In genomic region chr20:25987073-25987927, GRCh38 we compare ENCODE assay signal across 8 cellular contexts.
DNase-seq lines count a peak whose midpoint lies in the region; ATAC-seq, FAIRE-seq and TF ChIP-seq lines count a peak whose summit lies in the region.

No MANE protein-coding gene starts in this region.

- peak overlapping the region in 1 of 2 experiments; percentile 39; a peak in 2 of 4 replicates for H3K4me3 ChIP-seq in SK-N-SH (ENCODE audit: low read depth in 2 of 2, low read length in 1 of 2)
- peak overlapping the region; percentile 32 to 62 for H3K4me3 ChIP-seq in ascending aorta
- peak overlapping the region in 1 of 2 donors; percentile 44 for H3K4me3 ChIP-seq in kidney (ENCODE audit: low read length in 2 of 2)

- H2AFZ ChIP-seq in SK-N-SH (ENCODE audit: low read depth): peak overlapping the region; percentile 51; the same call in 1 of the 2 replicates

- POLR2A ChIA-PET in SK-N-SH (lab: Yijun Ruan, JAX): no interaction called here

- TF ChIP-seq RAD21 in SK-N-SH (IDR thresholded peaks at IDR 0.05; ENCODE audit: low read length): no peak

- no peak for FAIRE-seq in kidney (lab: Jason Lieb, UNC)

- peak; percentile 84 for ATAC-seq in HG03159 (IDR thresholded peaks at IDR 0.05; ENCODE audit: unreplicated experiment)

- TF ChIP-seq CTCF in SK-N-SH (IDR thresholded peaks at IDR 0.05) (peak; percentile 37; the same call in 1 of the 2 replicates), ascending aorta (IDR thresholded peaks at IDR 0.05) (peak in 2 of 3 experiments; percentile 33 to 41), kidney (IDR thresholded peaks at IDR 0.05; ENCODE audit: borderline replicate concordance, extremely low read depth, insufficient read depth) (no peak)

- H3K9ac ChIP-seq in SK-N-SH (no peak overlapping the region), kidney (ENCODE audit: low read length in 2 of 2) (no peak overlapping the region)

- H3K4me1 ChIP-seq in SK-N-SH (ENCODE audit: control insufficient read depth in 1 of 2, insufficient read depth in 2 of 2, low read depth in 1 of 2, low read length in 1 of 2) (peaks cover 0 to 8% of the 10 kb centered on the region in 2 experiments; a peak in 1 of 4 replicates), ascending aorta (no peaks in the 10 kb centered on the region), kidney (ENCODE audit: control insufficient read depth in 1 of 2, insufficient read depth in 1 of 2, low read depth in 1 of 2, low read length in 2 of 2) (no peaks in the 10 kb centered on the region)

- no peaks in the 10 kb centered on the region for H3K9me3 ChIP-seq in SK-N-SH
- H3K9me3 ChIP-seq in ascending aorta: no peaks in the 10 kb centered on the region
- no peaks in the 10 kb centered on the region for H3K9me3 ChIP-seq in kidney (ENCODE audit: control insufficient read depth in 1 of 2, low read length in 2 of 2)

- no peaks in the 10 kb centered on the region for H3K27me3 ChIP-seq in SK-N-SH (ENCODE audit: insufficient read depth)
- no peaks in the 10 kb centered on the region for H3K27me3 ChIP-seq in ascending aorta

- H4K20me1 ChIP-seq in SK-N-SH (ENCODE audit: insufficient read depth): no peaks in the 10 kb centered on the region

- peak overlapping the region; percentile 47; the same call in 1 of the 2 replicates for H3K4me2 ChIP-seq in SK-N-SH

- CTCF ChIA-PET in SK-N-SH (lab: Yijun Ruan, JAX): interaction anchor here (1.4 kb wide), 1 partner anchor 18 kb away, joined by 4 read pairs; no protein-coding TSS in a partner anchor

- H3K79me2 ChIP-seq in SK-N-SH (ENCODE audit: insufficient read depth): no peaks in the 10 kb centered on the region

- H3F3A ChIP-seq in SK-N-SH (replicated peaks; ENCODE audit: insufficient read depth): no peaks in the 10 kb centered on the region

- H3K36me3 ChIP-seq in SK-N-SH (replicated peaks in 1 of 2; ENCODE audit: control insufficient read depth in 1 of 2, insufficient read depth in 2 of 2, low read length in 1 of 2) (no peaks in the 10 kb centered on the region), ascending aorta (no peaks in the 10 kb centered on the region), kidney (ENCODE audit: control insufficient read depth in 1 of 2, insufficient read depth in 2 of 2, low read length in 2 of 2) (no peaks in the 10 kb centered on the region)

- H3K27ac ChIP-seq in SK-N-SH (ENCODE audit: low read depth in 2 of 2, low read length in 1 of 2) (no peak overlapping the region), ascending aorta (no peak overlapping the region), kidney (ENCODE audit: low read depth in 2 of 2, low read length in 2 of 2) (no peak overlapping the region)

- intact Hi-C loops in ascending aorta (cut with DNase I) (loop anchor here (5.0 kb wide), 1 partner anchor 290 kb away; the partner anchor contains the start of gene ZNF337), kidney (cut with DNase I) (no loop called here)

- TF ChIP-seq EP300 in SK-N-SH (IDR thresholded peaks at IDR 0.05; ENCODE audit: borderline replicate concordance in 1 of 2, low read depth in 1 of 2, low read length in 1 of 2): no peak

- no peaks in the 10 kb centered on the region for H3K9me2 ChIP-seq in SK-N-SH

- DNase-seq in NCI-H82 (lab: John Stamatoyannopoulos, UW) (peak; percentile 69), NCI-H82 treated with DMSO at 0.1 percent for 48 hours (lab: John Stamatoyannopoulos, UW; ENCODE audit: unreplicated experiment) (no peak), SK-N-SH (peak; percentile 74), ascending aorta (ENCODE audit: low spot score in 2 of 2) (no peak), kidney (peak; percentile 79), OCI-M2 (lab: John Stamatoyannopoulos, UW; ENCODE audit: unreplicated experiment) (no peak)
- DNase-seq in stimulated activated CD4-positive, alpha-beta T cell treated with anti-CD3 and anti-CD28 coated beads, TNF-alpha, amount 100 ng/mL, for 1 hour (ENCODE audit: low read depth in 3 of 3, low spot score in 1 of 3): peak; percentile 18 to 44 (median 28)

- WGBS in SK-N-SH (ENCODE audit: low lambda C conversion rate): 32% methylated on average over 17 of the region's 46 CpGs

TF ChIP-seq in SK-N-SH, 30 proteins besides CTCF, POLR2A, EP300 and RAD21:
- TF ChIP-seq TEAD4 (IDR thresholded peaks at IDR 0.05; ENCODE audit: borderline replicate concordance, insufficient read depth) (no peak), NRF1 (IDR thresholded peaks at IDR 0.05; ENCODE audit: low read depth, low read length) (peak; percentile 67)
TF ChIP-seq in SK-N-SH: peak in this region for 1.

Comparison
In these comparisons a context has a peak if more than half of its experiments do, and no peak if none do; other contexts are left out.
1. DNase-seq: peak in NCI-H82 (single experiment), SK-N-SH (single experiment), kidney (single experiment) and stimulated activated CD4-positive, alpha-beta T cell treated with anti-CD3 and anti-CD28 coated beads, TNF-alpha, amount 100 ng/mL, for 1 hour (3 of 3); none in NCI-H82 treated with DMSO at 0.1 percent for 48 hours (single experiment), ascending aorta (0 of 2) and OCI-M2 (single experiment).